ENCODE assay signal across 8 cellular contexts in the genomic region with DNA sequence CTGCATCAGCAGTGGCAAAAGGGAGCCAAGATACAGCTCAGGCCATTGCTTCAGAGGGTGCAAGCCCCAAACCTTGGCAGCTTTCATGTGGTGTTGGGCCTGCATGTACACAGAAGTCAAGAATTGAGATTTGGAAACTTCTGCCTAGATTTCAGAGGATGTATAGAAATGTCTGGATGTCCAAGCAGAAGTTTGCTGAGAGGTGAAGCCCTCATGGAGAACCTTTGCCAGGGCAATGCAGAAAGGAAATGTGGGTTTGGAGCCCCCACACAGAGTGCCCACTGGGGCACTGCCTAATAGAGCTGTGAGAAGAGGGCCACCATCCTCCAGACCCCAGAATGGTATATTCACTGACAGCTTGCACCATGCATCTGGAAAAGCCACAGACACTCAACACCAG. TPM values are rescaled to one million over a fixed set of nuclear protein-coding genes. Genes with fewer than 3 reads are reported as not detected.
"Had no signal": no experiment of that assay in that cellular context is flagged by ENCODE, and none has a peak within 500 bp of the region (broad histone marks: within the 10 kb centered on the region; RNA-seq: fewer than 3 reads in every experiment).

No MANE protein-coding gene starts in this region.

RNA-seq across cellular contexts. Expression of a gene that starts 51.3 kb away (rescaled TPM):
- total RNA-seq: activated CD4-positive, alpha-beta memory T cell treated with anti-CD3 and anti-CD28 coated beads for 36 hours; activated CD4-positive, alpha-beta T cell treated with anti-CD3 and anti-CD28 coated beads for 36 hours; activated CD4-positive, alpha-beta T cell treated with anti-CD3 and anti-CD28 coated beads, Interleukin-2, amount 10 ng/mL, durations not matched to agents 24 days and 14 days; activated CD4-positive, alpha-beta T cell treated with anti-CD3 and anti-CD28 coated beads, Interleukin-2, amount 10 ng/mL, durations not matched to agents 7 days and 5 days; activated CD8-positive, alpha-beta memory T cell treated with anti-CD3 and anti-CD28 coated beads for 36 hours; activated CD8-positive, alpha-beta T cell treated with anti-CD3 and anti-CD28 coated beads for 36 hours; activated CD8-positive, alpha-beta T cell treated with anti-CD3 and anti-CD28 coated beads, Interleukin-2, amount 10 ng/mL, durations not matched to agents 7 days and 5 days; T-helper 17 cell had no signal
